Comparison of ENCODE assay signal across 29 cellular contexts in the genomic region with DNA sequence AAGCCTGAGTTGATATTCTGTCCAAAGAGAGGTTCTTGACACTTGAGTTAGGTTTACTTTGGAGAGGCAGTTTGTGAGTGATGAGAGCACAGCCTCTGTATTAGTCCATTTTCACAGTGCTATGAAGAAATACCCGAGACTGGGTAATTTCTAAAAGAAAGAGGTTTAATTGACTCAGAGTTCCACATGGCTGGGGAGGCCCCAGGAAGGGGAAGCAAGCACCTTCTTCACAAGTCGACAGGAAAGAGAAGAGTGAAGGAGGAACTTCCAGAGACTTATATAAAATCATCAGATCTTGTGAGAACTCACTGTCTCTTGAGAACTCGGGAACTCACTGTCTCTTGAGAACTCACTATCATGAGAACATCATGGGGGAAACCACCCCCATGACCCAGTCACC. TPM values are rescaled to one million over a fixed set of nuclear protein-coding genes. Genes with fewer than 3 reads are reported as not detected.
"Had no signal": no experiment of that assay in that cellular context is flagged by ENCODE, and none has a peak within 500 bp of the region (broad histone marks: within the 10 kb centered on the region; RNA-seq: fewer than 3 reads in every experiment).

No MANE protein-coding gene starts in this region.

- H3K27ac Mint-ChIP-seq: activated B cell treated with CpG ODN at 0.5 μM for 24 hours; activated CD8-positive, alpha-beta T cell treated with anti-CD3 and anti-CD28 coated beads for 36 hours; activated naive CD8-positive, alpha-beta T cell treated with anti-CD3 and anti-CD28 coated beads, Interleukin-2, amount 10 ng/mL, durations not matched to agents 7 days and 5 days; brain had no signal

- H3K27me3 ChIP-seq: ascending aorta, breast epithelium, cardiac muscle cell, colonic mucosa, esophagus squamous epithelium, gastroesophageal sphincter, heart right ventricle, hepatocyte had no signal

- H3K4me3 Mint-ChIP-seq: activated B cell treated with CpG ODN at 0.5 μM for 24 hours; activated CD8-positive, alpha-beta T cell treated with anti-CD3 and anti-CD28 coated beads for 36 hours; activated naive CD8-positive, alpha-beta T cell treated with anti-CD3 and anti-CD28 coated beads, Interleukin-2, amount 10 ng/mL, durations not matched to agents 7 days and 5 days had no signal

- ATAC-seq: activated CD4-positive, CD25-positive, alpha-beta regulatory T cell treated with anti-CD3 and anti-CD28 coated beads, Interleukin-2, amount 50 U/mL, for 24 hours; activated CD8-positive, alpha-beta T cell treated with anti-CD3 and anti-CD28 coated beads for 36 hours; gastroesophageal sphincter; heart right ventricle had no signal

- H3K9me3 Mint-ChIP-seq: activated CD8-positive, alpha-beta T cell treated with anti-CD3 and anti-CD28 coated beads for 36 hours; activated naive CD4-positive, alpha-beta T cell treated with anti-CD3 and anti-CD28 coated beads, Interleukin-2, amount 50 U/mL, for 72 hours had no signal

- H3K27me3 Mint-ChIP-seq: activated B cell treated with CpG ODN at 0.5 μM for 24 hours; activated CD8-positive, alpha-beta T cell treated with anti-CD3 and anti-CD28 coated beads for 36 hours; activated naive CD8-positive, alpha-beta T cell treated with anti-CD3 and anti-CD28 coated beads, Interleukin-2, amount 10 ng/mL, durations not matched to agents 7 days and 5 days; brain had no signal

- DNase-seq: activated B cell treated with CpG ODN at 0.5 μM for 24 hours; activated CD4-positive, alpha-beta T cell treated with anti-CD3 and anti-CD28 coated beads for 48 hours; activated CD4-positive, alpha-beta T cell treated with anti-CD3 and anti-CD28 coated beads, Interleukin-2, amount 50 U/mL, for 1 hour; activated CD4-positive, alpha-beta T cell treated with anti-CD3 and anti-CD28 coated beads, Interleukin-2, amount 50 U/mL, for 48 hours; activated CD8-positive, alpha-beta memory T cell treated with anti-CD3 and anti-CD28 coated beads for 24 hours; activated CD8-positive, alpha-beta T cell treated with anti-CD3 and anti-CD28 coated beads for 36 hours; activated gamma-delta T cell treated with Interleukin-2 at 50 U/mL for 16 hours; activated naive CD4-positive, alpha-beta T cell treated with Interleukin-2 at 50 U/mL for 16 hours; activated naive CD8-positive, alpha-beta T cell treated with anti-CD3 and anti-CD28 coated beads, Interleukin-2, amount 10 ng/mL, durations not matched to agents 7 days and 5 days; activated T-cell treated with anti-CD3 and anti-CD28 coated beads, Interleukin-2, amount 50 U/mL, for 48 hours; central memory CD4-positive, alpha-beta T cell; cerebellar nuclear complex; colonic mucosa; effector CD8-positive, alpha-beta T cell; esophagus squamous epithelium; foreskin melanocyte; heart right ventricle; T-helper 2 cell; WERI-Rb-1 had no signal

- H3K4me3 ChIP-seq: ascending aorta, breast epithelium, cardiac muscle cell, colonic mucosa, esophagus squamous epithelium, gastroesophageal sphincter, heart right ventricle, hepatocyte had no signal

- H3K27ac ChIP-seq: ascending aorta, breast epithelium, cardiac muscle cell, colonic mucosa, epithelial cell of prostate, esophagus squamous epithelium, gastroesophageal sphincter, heart right ventricle, hepatocyte, WERI-Rb-1 had no signal

RNA-seq across cellular contexts. Expression of gene PTPN21, which starts 13.4 kb away (rescaled TPM):
- total RNA-seq: activated CD8-positive, alpha-beta T cell treated with anti-CD3 and anti-CD28 coated beads for 36 hours; activated naive CD4-positive, alpha-beta T cell treated with anti-CD3 and anti-CD28 coated beads, Interleukin-2, amount 50 U/mL, for 72 hours; activated naive CD8-positive, alpha-beta T cell treated with anti-CD3 and anti-CD28 coated beads, Interleukin-2, amount 10 ng/mL, durations not matched to agents 7 days and 5 days; T-helper 1 cell treated with Interleukin-12 subunit alpha and Interleukin-12 subunit beta and Interleukin-4 antibody, amounts not matched to agents 30 ng/mL and 1 ng/mL, for 36 hours had no signal
